Comparison of ENCODE assay signal across 1 cellular context in the genomic region with DNA sequence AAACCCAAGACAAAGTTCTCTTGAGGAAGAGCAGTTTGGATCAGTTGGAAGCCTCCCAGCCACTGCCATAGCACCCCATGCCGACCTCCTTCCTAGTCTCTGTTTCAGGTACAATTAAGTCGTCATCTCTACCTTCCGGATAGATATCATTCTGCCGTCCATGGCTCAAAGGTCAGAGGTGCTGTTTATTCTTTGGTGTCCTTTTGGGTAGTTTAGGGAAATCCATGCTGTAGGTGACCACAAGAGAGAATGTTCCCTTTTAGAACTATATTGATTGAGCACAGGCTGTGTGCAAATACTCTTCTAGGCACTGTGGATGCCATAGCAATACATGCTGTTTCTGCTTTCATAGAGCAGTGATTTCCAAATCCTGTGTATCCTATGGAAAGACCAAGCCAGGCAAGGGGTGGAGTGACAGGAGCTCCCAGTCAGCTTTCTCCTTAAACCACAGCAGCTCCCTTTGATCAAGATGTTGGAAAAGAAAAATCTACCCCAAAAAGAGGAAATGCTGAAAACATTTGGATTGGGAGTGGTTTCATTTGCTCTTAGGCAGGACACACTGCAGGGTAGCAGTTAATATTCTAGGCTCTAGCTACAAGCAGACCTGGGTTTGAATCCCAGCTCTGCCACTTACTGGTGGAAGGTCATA.
TF ChIP-seq lines count a peak whose summit lies in the region.

No MANE protein-coding gene starts in this region.

TF ChIP-seq in HepG2, 621 proteins besides CTCF, POLR2A, EP300 and RAD21 (continued from another document and continues in another):
- TF ChIP-seq, protein P1, sequence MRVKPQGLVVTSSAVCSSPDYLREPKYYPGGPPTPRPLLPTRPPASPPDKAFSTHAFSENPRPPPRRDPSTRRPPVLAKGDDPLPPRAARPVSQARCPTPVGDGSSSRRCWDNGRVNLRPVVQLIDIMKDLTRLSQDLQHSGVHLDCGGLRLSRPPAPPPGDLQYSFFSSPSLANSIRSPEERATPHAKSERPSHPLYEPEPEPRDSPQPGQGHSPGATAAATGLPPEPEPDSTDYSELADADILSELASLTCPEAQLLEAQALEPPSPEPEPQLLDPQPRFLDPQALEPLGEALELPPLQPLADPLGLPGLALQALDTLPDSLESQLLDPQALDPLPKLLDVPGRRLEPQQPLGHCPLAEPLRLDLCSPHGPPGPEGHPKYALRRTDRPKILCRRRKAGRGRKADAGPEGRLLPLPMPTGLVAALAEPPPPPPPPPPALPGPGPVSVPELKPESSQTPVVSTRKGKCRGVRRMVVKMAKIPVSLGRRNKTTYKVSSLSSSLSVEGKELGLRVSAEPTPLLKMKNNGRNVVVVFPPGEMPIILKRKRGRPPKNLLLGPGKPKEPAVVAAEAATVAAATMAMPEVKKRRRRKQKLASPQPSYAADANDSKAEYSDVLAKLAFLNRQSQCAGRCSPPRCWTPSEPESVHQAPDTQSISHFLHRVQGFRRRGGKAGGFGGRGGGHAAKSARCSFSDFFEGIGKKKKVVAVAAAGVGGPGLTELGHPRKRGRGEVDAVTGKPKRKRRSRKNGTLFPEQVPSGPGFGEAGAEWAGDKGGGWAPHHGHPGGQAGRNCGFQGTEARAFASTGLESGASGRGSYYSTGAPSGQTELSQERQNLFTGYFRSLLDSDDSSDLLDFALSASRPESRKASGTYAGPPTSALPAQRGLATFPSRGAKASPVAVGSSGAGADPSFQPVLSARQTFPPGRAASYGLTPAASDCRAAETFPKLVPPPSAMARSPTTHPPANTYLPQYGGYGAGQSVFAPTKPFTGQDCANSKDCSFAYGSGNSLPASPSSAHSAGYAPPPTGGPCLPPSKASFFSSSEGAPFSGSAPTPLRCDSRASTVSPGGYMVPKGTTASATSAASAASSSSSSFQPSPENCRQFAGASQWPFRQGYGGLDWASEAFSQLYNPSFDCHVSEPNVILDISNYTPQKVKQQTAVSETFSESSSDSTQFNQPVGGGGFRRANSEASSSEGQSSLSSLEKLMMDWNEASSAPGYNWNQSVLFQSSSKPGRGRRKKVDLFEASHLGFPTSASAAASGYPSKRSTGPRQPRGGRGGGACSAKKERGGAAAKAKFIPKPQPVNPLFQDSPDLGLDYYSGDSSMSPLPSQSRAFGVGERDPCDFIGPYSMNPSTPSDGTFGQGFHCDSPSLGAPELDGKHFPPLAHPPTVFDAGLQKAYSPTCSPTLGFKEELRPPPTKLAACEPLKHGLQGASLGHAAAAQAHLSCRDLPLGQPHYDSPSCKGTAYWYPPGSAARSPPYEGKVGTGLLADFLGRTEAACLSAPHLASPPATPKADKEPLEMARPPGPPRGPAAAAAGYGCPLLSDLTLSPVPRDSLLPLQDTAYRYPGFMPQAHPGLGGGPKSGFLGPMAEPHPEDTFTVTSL (CRISPR knock-in tag; IDR thresholded peaks at IDR 0.05; ENCODE audit: borderline replicate concordance) = 0 out of 2 replicates have a peak, but pooled peaks have one; percentile 26
- TF ChIP-seq PBX2 (CRISPR knock-in tag; IDR thresholded peaks at IDR 0.05) (no peak), ZNF292 (CRISPR knock-in tag; IDR thresholded peaks at IDR 0.05; ENCODE audit: borderline replicate concordance, low read depth) (peak; percentile 57; the same call in 1 of the 2 replicates), HMG20B (CRISPR knock-in tag; conservative IDR thresholded peaks at IDR 0.05) (peak; percentile 32; the same call in 1 of the 2 replicates), HNF4A (CRISPR knock-in tag; IDR thresholded peaks at IDR 0.05) (peak; percentile 69), ONECUT2 (CRISPR knock-in tag; IDR thresholded peaks at IDR 0.05) (0 out of 2 replicates have a peak, but pooled peaks have one; percentile 45), NR3C1 (CRISPR knock-in tag; IDR thresholded peaks at IDR 0.05) (no peak), ZNF543 (CRISPR knock-in tag; IDR thresholded peaks at IDR 0.05) (no peak), NR2F6 (IDR thresholded peaks at IDR 0.05) (peak; percentile 73), NR2F6 (CRISPR knock-in tag; IDR thresholded peaks at IDR 0.05) (peak; percentile 47), UBTF (CRISPR knock-in tag; IDR thresholded peaks at IDR 0.05) (no peak), GABPA (IDR thresholded peaks at IDR 0.05; ENCODE audit: low read depth, low read length) (no peak), GABPA (CRISPR knock-in tag; IDR thresholded peaks at IDR 0.05; ENCODE audit: low read depth) (0 out of 2 replicates have a peak, but pooled peaks have one; percentile 27), GTF2F1 (IDR thresholded peaks at IDR 0.05; ENCODE audit: low read length) (no peak), JUNB (CRISPR knock-in tag; IDR thresholded peaks at IDR 0.05; ENCODE audit: borderline replicate concordance) (no peak), HNF4G (IDR thresholded peaks at IDR 0.05; ENCODE audit: borderline replicate concordance, low read depth, low read length) (peak; percentile 44), HNF4G (CRISPR knock-in tag; IDR thresholded peaks at IDR 0.05; ENCODE audit: borderline replicate concordance, low read depth) (no peak), USF2 (IDR thresholded peaks at IDR 0.05; ENCODE audit: low read depth, low read length) (no peak), USF2 (CRISPR knock-in tag; IDR thresholded peaks at IDR 0.05; ENCODE audit: borderline replicate concordance) (no peak), SOX6 (IDR thresholded peaks at IDR 0.05) (no peak), SOX6 (CRISPR knock-in tag; IDR thresholded peaks at IDR 0.05) (peak; percentile 45), BHLHE40 (IDR thresholded peaks at IDR 0.05; ENCODE audit: low read length) (no peak), HOXA3 (CRISPR knock-in tag; IDR thresholded peaks at IDR 0.05) (no peak), ZNF616 (CRISPR knock-in tag; IDR thresholded peaks at IDR 0.05; ENCODE audit: low read depth) (no peak), ZSCAN9 (CRISPR knock-in tag; IDR thresholded peaks at IDR 0.05; ENCODE audit: borderline replicate concordance) (no peak), ZNF24 (IDR thresholded peaks at IDR 0.05) (no peak), FOXK2 (IDR thresholded peaks at IDR 0.05) (peak; percentile 51; the same call in 1 of the 2 replicates), TCF7 (IDR thresholded peaks at IDR 0.05; ENCODE audit: low read depth) (peak; percentile 26; the same call in 1 of the 2 replicates), TEF (CRISPR knock-in tag; IDR thresholded peaks at IDR 0.05) (no peak), SNAPC2 (CRISPR knock-in tag; IDR thresholded peaks at IDR 0.05) (no peak), MIXL1 (CRISPR knock-in tag; IDR thresholded peaks at IDR 0.05) (peak; percentile 32; the same call in 1 of the 2 replicates), LCORL (IDR thresholded peaks at IDR 0.05) (peak; percentile 62; the same call in 1 of the 2 replicates), LCORL (CRISPR knock-in tag; IDR thresholded peaks at IDR 0.05) (peak; percentile 46; the same call in 1 of the 2 replicates), PITX1 (CRISPR knock-in tag; IDR thresholded peaks at IDR 0.05) (0 out of 2 replicates have a peak, but pooled peaks have one; percentile 33), AKAP8 (CRISPR knock-in tag; IDR thresholded peaks at IDR 0.05) (no peak), SP1 (IDR thresholded peaks at IDR 0.05) (no peak), SP1 (CRISPR knock-in tag; IDR thresholded peaks at IDR 0.05) (no peak), NR2F2 (IDR thresholded peaks at IDR 0.05; ENCODE audit: borderline replicate concordance, low read depth) (peak; percentile 64; the same call in 1 of the 2 replicates), IRF2 (CRISPR knock-in tag; IDR thresholded peaks at IDR 0.05) (no peak), ZNF740 (CRISPR knock-in tag; IDR thresholded peaks at IDR 0.05) (no peak)
- TF ChIP-seq, protein P2, sequence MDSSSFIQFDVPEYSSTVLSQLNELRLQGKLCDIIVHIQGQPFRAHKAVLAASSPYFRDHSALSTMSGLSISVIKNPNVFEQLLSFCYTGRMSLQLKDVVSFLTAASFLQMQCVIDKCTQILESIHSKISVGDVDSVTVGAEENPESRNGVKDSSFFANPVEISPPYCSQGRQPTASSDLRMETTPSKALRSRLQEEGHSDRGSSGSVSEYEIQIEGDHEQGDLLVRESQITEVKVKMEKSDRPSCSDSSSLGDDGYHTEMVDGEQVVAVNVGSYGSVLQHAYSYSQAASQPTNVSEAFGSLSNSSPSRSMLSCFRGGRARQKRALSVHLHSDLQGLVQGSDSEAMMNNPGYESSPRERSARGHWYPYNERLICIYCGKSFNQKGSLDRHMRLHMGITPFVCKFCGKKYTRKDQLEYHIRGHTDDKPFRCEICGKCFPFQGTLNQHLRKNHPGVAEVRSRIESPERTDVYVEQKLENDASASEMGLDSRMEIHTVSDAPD (CRISPR knock-in tag; IDR thresholded peaks at IDR 0.05) = no peak
- TF ChIP-seq, protein P3, sequence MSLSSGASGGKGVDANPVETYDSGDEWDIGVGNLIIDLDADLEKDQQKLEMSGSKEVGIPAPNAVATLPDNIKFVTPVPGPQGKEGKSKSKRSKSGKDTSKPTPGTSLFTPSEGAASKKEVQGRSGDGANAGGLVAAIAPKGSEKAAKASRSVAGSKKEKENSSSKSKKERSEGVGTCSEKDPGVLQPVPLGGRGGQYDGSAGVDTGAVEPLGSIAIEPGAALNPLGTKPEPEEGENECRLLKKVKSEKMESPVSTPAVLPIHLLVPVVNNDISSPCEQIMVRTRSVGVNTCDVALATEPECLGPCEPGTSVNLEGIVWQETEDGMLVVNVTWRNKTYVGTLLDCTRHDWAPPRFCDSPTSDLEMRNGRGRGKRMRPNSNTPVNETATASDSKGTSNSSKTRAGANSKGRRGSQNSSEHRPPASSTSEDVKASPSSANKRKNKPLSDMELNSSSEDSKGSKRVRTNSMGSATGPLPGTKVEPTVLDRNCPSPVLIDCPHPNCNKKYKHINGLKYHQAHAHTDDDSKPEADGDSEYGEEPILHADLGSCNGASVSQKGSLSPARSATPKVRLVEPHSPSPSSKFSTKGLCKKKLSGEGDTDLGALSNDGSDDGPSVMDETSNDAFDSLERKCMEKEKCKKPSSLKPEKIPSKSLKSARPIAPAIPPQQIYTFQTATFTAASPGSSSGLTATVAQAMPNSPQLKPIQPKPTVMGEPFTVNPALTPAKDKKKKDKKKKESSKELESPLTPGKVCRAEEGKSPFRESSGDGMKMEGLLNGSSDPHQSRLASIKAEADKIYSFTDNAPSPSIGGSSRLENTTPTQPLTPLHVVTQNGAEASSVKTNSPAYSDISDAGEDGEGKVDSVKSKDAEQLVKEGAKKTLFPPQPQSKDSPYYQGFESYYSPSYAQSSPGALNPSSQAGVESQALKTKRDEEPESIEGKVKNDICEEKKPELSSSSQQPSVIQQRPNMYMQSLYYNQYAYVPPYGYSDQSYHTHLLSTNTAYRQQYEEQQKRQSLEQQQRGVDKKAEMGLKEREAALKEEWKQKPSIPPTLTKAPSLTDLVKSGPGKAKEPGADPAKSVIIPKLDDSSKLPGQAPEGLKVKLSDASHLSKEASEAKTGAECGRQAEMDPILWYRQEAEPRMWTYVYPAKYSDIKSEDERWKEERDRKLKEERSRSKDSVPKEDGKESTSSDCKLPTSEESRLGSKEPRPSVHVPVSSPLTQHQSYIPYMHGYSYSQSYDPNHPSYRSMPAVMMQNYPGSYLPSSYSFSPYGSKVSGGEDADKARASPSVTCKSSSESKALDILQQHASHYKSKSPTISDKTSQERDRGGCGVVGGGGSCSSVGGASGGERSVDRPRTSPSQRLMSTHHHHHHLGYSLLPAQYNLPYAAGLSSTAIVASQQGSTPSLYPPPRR (CRISPR knock-in tag; IDR thresholded peaks at IDR 0.05; ENCODE audit: borderline replicate concordance) = peak; percentile 52; the same call in 1 of the 2 replicates
